9 cellular contexts compared by ENCODE assay signal in genomic region chr3:127800508-127800907, GRCh38. TPM values are rescaled to one million over a fixed set of nuclear protein-coding genes. Genes with fewer than 3 reads are reported as not detected.
DNase-seq lines count a peak whose midpoint lies in the region; FAIRE-seq and TF ChIP-seq lines count a peak whose summit lies in the region.
"Had no signal": no experiment of that assay in that cellular context is flagged by ENCODE, and none has a peak within 500 bp of the region (broad histone marks: within the 10 kb centered on the region; RNA-seq: fewer than 3 reads in every experiment).

No MANE protein-coding gene starts in this region.

- H3K27me3 ChIP-seq in astrocyte (ENCODE audit: insufficient read depth, low read length) = no peaks in the 10 kb centered on the region
- H3K27me3 ChIP-seq in adrenal gland = no peaks in the 10 kb centered on the region
- no peaks in the 10 kb centered on the region for H3K27me3 ChIP-seq in transverse colon

- H3K9me3 ChIP-seq in astrocyte (ENCODE audit: insufficient read depth, low read depth, low read length) (no peaks in the 10 kb centered on the region), adrenal gland (replicated peaks in 1 of 3) (no peaks in the 10 kb centered on the region), transverse colon (no peaks in the 10 kb centered on the region)

- H2AFZ ChIP-seq in astrocyte (ENCODE audit: low read depth, low read length) = no peak overlapping the region

- peak overlapping the region; percentile 78 for H3K27ac Mint-ChIP-seq in astrocyte (ENCODE audit: unreplicated experiment)
- H3K27ac Mint-ChIP-seq in stimulated activated naive CD8-positive, alpha-beta T cell treated with anti-CD3 and anti-CD28 coated beads, Interleukin-15, Interleukin-2, amounts not matched to agents 100 ng/mL and 50 ng/mL, for 24 hours = peak overlapping the region; percentile 90

- TF ChIP-seq POLR2A in adrenal gland (IDR thresholded peaks at IDR 0.05) (no peak), transverse colon (IDR thresholded peaks at IDR 0.05) (no peak)

- 78 to 90% (median 81%) methylated on average over 2 of the region's 2 CpGs for WGBS in adrenal gland, 4 donors
- 50 to 71% methylated on average over 1 to 2 of the region's 2 CpGs for WGBS in transverse colon (ENCODE audit: low coverage in 1 of 2), 2 donors

- peak; percentile 58 for FAIRE-seq in astrocyte (lab: Jason Lieb, UNC)

- no peaks in the 10 kb centered on the region for H3K9me3 Mint-ChIP-seq in astrocyte (ENCODE audit: unreplicated experiment)
- H3K9me3 Mint-ChIP-seq in stimulated activated naive CD8-positive, alpha-beta T cell treated with anti-CD3 and anti-CD28 coated beads, Interleukin-15, Interleukin-2, amounts not matched to agents 100 ng/mL and 50 ng/mL, for 24 hours = no peaks in the 10 kb centered on the region
- H3K9me3 Mint-ChIP-seq: CD4-positive, alpha-beta memory T cell had no signal

- TF ChIP-seq EP300 in transverse colon (IDR thresholded peaks at IDR 0.05; ENCODE audit: low read depth) = no peak

- no peak overlapping the region for H3K4me3 Mint-ChIP-seq in astrocyte (ENCODE audit: unreplicated experiment)
- H3K4me3 Mint-ChIP-seq in stimulated activated naive CD8-positive, alpha-beta T cell treated with anti-CD3 and anti-CD28 coated beads, Interleukin-15, Interleukin-2, amounts not matched to agents 100 ng/mL and 50 ng/mL, for 24 hours = no peak overlapping the region

- H3K27ac ChIP-seq in astrocyte (ENCODE audit: low read depth, low read length) (peak overlapping the region; percentile 91), adrenal gland (no peak overlapping the region), transverse colon (peak overlapping the region in 1 of 4 donors; percentile 21)

- no peaks in the 10 kb centered on the region for H3K36me3 ChIP-seq in astrocyte (ENCODE audit: insufficient read depth, low read length)
- no peaks in the 10 kb centered on the region for H3K36me3 ChIP-seq in adrenal gland (replicated peaks in 1 of 2)
- H3K36me3 ChIP-seq in transverse colon = no peaks in the 10 kb centered on the region

- H4K20me1 ChIP-seq in astrocyte (ENCODE audit: insufficient read depth, low read length) = no peaks in the 10 kb centered on the region

- H3K27me3 Mint-ChIP-seq in astrocyte (ENCODE audit: low read depth, unreplicated experiment) = no peaks in the 10 kb centered on the region
- no peaks in the 10 kb centered on the region for H3K27me3 Mint-ChIP-seq in stimulated activated naive CD8-positive, alpha-beta T cell treated with anti-CD3 and anti-CD28 coated beads, Interleukin-15, Interleukin-2, amounts not matched to agents 100 ng/mL and 50 ng/mL, for 24 hours

- no peak for TF ChIP-seq CTCF in astrocyte (IDR thresholded peaks at IDR 0.05; ENCODE audit: insufficient read depth, low read depth, low read length)
- no peak for TF ChIP-seq CTCF in adrenal gland (IDR thresholded peaks at IDR 0.05)
- TF ChIP-seq CTCF in transverse colon (IDR thresholded peaks at IDR 0.05) = no peak

- peak overlapping the region; percentile 61 for H3K4me2 ChIP-seq in astrocyte (ENCODE audit: low read length)

- peaks cover 5% of the 10 kb centered on the region for H3K36me3 Mint-ChIP-seq in astrocyte (ENCODE audit: low read depth, unreplicated experiment)
- H3K36me3 Mint-ChIP-seq in stimulated activated naive CD8-positive, alpha-beta T cell treated with anti-CD3 and anti-CD28 coated beads, Interleukin-15, Interleukin-2, amounts not matched to agents 100 ng/mL and 50 ng/mL, for 24 hours (ENCODE audit: low read depth) = no peaks in the 10 kb centered on the region
- H3K36me3 Mint-ChIP-seq: CD4-positive, alpha-beta memory T cell had no signal

- H3K4me1 ChIP-seq in astrocyte (ENCODE audit: insufficient read depth, low read length) (peaks cover 37% of the 10 kb centered on the region), adrenal gland (replicated peaks in 1 of 2) (no peaks in the 10 kb centered on the region), transverse colon (peaks cover 0 to 17% (median 3%) of the 10 kb centered on the region in 4 donors)

- peak; percentile 16 for DNase-seq in activated gamma-delta T cell treated with Interleukin-2 at 50 U/mL for 16 hours
- DNase-seq in activated gamma-delta T cell (lab: John Stamatoyannopoulos, UW) = no peak
- DNase-seq in KBM-7 = peak; percentile 24
- DNase-seq in astrocyte (ENCODE audit: low read depth) = peak; percentile 27
- DNase-seq in adrenal gland = no peak
- DNase-seq in NCI-H1417 (lab: John Stamatoyannopoulos, UW) = no peak
- no peak for DNase-seq in transverse colon

- H3K4me3 ChIP-seq in astrocyte (ENCODE audit: insufficient read depth, low read depth, low read length) (no peak overlapping the region), adrenal gland (no peak overlapping the region), transverse colon (no peak overlapping the region)

- H3K79me2 ChIP-seq in astrocyte (ENCODE audit: insufficient read depth, low read length) = peaks cover 8% of the 10 kb centered on the region

- intact Hi-C loops in adrenal gland (cut with DNase I) = no loop called here
- intact Hi-C loops in transverse colon (cut with DNase I; ENCODE audit: low total_unique reads) = no loop called here

- in situ Hi-C loops in KBM-7 (cut with MboI; ENCODE audit: low pct_unique_long_range_greater_than_20kb, low sequenced_read_pairs) = no loop called here
- in situ Hi-C loops in transverse colon (cut with MboI; ENCODE audit: low pct_ligation_motif_present in 1 of 4, low pct_unique_long_range_greater_than_20kb in 1 of 4, low sequenced_read_pairs in 3 of 4) = no loop called here

- peaks cover 32% of the 10 kb centered on the region for H3K4me1 Mint-ChIP-seq in astrocyte (ENCODE audit: low read depth, unreplicated experiment)
- H3K4me1 Mint-ChIP-seq in stimulated activated naive CD8-positive, alpha-beta T cell treated with anti-CD3 and anti-CD28 coated beads, Interleukin-15, Interleukin-2, amounts not matched to agents 100 ng/mL and 50 ng/mL, for 24 hours (ENCODE audit: low read depth) = peaks cover 12% of the 10 kb centered on the region

- peak overlapping the region; percentile 64 for H3K9ac ChIP-seq in astrocyte (ENCODE audit: low read length)

RNA-seq across cellular contexts. Expression of gene MGLL, which starts 21.8 kb away (rescaled TPM):
- 24.5 and 27.3 TPM in 2 replicates for total RNA-seq in astrocyte
- total RNA-seq in adrenal gland = 10 to 100 TPM; 26.5 to 42.3 (median 36.0) TPM
- 10 to 100 TPM; 18.8 to 48.1 (median 19.7) TPM for polyA plus RNA-seq in adrenal gland
- 100 to 1,000 TPM; 150 to 329 (median 294) TPM for total RNA-seq in transverse colon

Comparison
In these comparisons a context has a peak if more than half of its experiments do, and no peak if none do; other contexts are left out.
1. DNase-seq: peak in activated gamma-delta T cell treated with Interleukin-2 at 50 U/mL for 16 hours (single experiment), KBM-7 (single experiment) and astrocyte (single experiment); none in activated gamma-delta T cell (single experiment), adrenal gland (0 of 7), NCI-H1417 (0 of 3) and transverse colon (single experiment).